In genomic region chr10:15715619-15716227, GRCh38 we compare ENCODE assay signal across 9 cellular contexts. TPM values are rescaled to one million over a fixed set of nuclear protein-coding genes. Genes with fewer than 3 reads are reported as not detected.
DNase-seq lines count a peak whose midpoint lies in the region; ATAC-seq and TF ChIP-seq lines count a peak whose summit lies in the region.
"Had no signal": no experiment of that assay in that cellular context is flagged by ENCODE, and none has a peak within 500 bp of the region (broad histone marks: within the 10 kb centered on the region; RNA-seq: fewer than 3 reads in every experiment).

No MANE protein-coding gene starts in this region.

- H2AFZ ChIP-seq in PC-9 (no peak overlapping the region), fibroblast of lung (ENCODE audit: low read length) (no peak overlapping the region)

- ATAC-seq in psoas muscle (peak in 1 of 4 donors; percentile 46), omental fat pad (ENCODE audit: low FRiP score) (no peak), GM18520 (IDR thresholded peaks at IDR 0.05; ENCODE audit: unreplicated experiment) (no peak)
- ATAC-seq in stimulated activated naive CD8-positive, alpha-beta T cell treated with anti-CD3 and anti-CD28 coated beads, Interleukin-15, amount 100 ng/mL, for 72 hours = no peak

- no peaks in the 10 kb centered on the region for H3K9me2 ChIP-seq in PC-9 (ENCODE audit: insufficient read depth)

- no peaks in the 10 kb centered on the region for H3K9me3 Mint-ChIP-seq in stimulated activated naive CD8-positive, alpha-beta T cell treated with anti-CD3 and anti-CD28 coated beads, Interleukin-15, amount 100 ng/mL, for 72 hours
- H3K9me3 Mint-ChIP-seq: activated B cell treated with CpG ODN at 0.5 μM for 24 hours had no signal

- no peaks in the 10 kb centered on the region for H3K79me2 ChIP-seq in PC-9 (ENCODE audit: low read depth)
- no peaks in the 10 kb centered on the region for H3K79me2 ChIP-seq in fibroblast of lung (ENCODE audit: control insufficient read depth, insufficient read depth, low read length)

- H3K9me3 ChIP-seq in PC-9 (ENCODE audit: insufficient read depth, low read depth) (no peaks in the 10 kb centered on the region), fibroblast of lung (ENCODE audit: control insufficient read depth, insufficient read depth, low read depth, low read length) (no peaks in the 10 kb centered on the region), psoas muscle (no peaks in the 10 kb centered on the region)

- POLR2A ChIA-PET in PC-9 (lab: Charles Lee; ENCODE audit: unreplicated experiment) = no interaction called here

- no peaks in the 10 kb centered on the region for H3F3A ChIP-seq in PC-9 (ENCODE audit: insufficient read depth, low read depth)

- CTCF ChIA-PET in PC-9 (lab: Charles Lee) = no interaction called here

- H3K27ac Mint-ChIP-seq in stimulated activated naive CD8-positive, alpha-beta T cell treated with anti-CD3 and anti-CD28 coated beads, Interleukin-15, amount 100 ng/mL, for 72 hours = no peak overlapping the region
- H3K27ac Mint-ChIP-seq: activated B cell treated with CpG ODN at 0.5 μM for 24 hours had no signal

- peaks cover 6% of the 10 kb centered on the region for H3K4me1 Mint-ChIP-seq in stimulated activated naive CD8-positive, alpha-beta T cell treated with anti-CD3 and anti-CD28 coated beads, Interleukin-15, amount 100 ng/mL, for 72 hours
- H3K4me1 Mint-ChIP-seq: activated B cell treated with CpG ODN at 0.5 μM for 24 hours had no signal

- H3K36me3 ChIP-seq in PC-9 (ENCODE audit: low read depth) (no peaks in the 10 kb centered on the region), fibroblast of lung (ENCODE audit: control insufficient read depth, insufficient read depth, low read length) (no peaks in the 10 kb centered on the region), psoas muscle (ENCODE audit: insufficient read depth in 1 of 2, low read depth in 1 of 2) (no peaks in the 10 kb centered on the region)

- 0 out of 2 replicates have a peak, but pooled peaks have one; percentile 21 for TF ChIP-seq CTCF in PC-9 (conservative IDR thresholded peaks at IDR 0.05)
- TF ChIP-seq CTCF in fibroblast of lung (conservative IDR thresholded peaks at IDR 0.05 in 1 of 2, IDR thresholded peaks at IDR 0.05 in 1 of 2; ENCODE audit: low read depth in 1 of 2, low read length in 2 of 2) = peak; percentile 72 to 81
- TF ChIP-seq CTCF in psoas muscle (IDR thresholded peaks at IDR 0.05) = peak; percentile 35
- TF ChIP-seq CTCF in omental fat pad (IDR thresholded peaks at IDR 0.05) = no peak

- no TSS peak for BruUV-seq in PC-9 (replicated peaks; lab: Mats Ljungman, UMichigan)

- H3K9ac ChIP-seq in fibroblast of lung (ENCODE audit: insufficient read depth, low read length) = no peak overlapping the region

- H3K4me3 ChIP-seq in PC-9 (no peak overlapping the region), fibroblast of lung (replicated peaks in 1 of 4; ENCODE audit: control extremely low read depth in 1 of 4, insufficient read depth in 1 of 4, low read depth in 3 of 4, low read length in 4 of 4) (no peak overlapping the region), psoas muscle (no peak overlapping the region)

- H3K4me2 ChIP-seq in PC-9 = no peak overlapping the region
- no peak overlapping the region for H3K4me2 ChIP-seq in fibroblast of lung (ENCODE audit: extremely low read depth, insufficient read depth, low read length)

- H4K20me1 ChIP-seq in PC-9 (ENCODE audit: insufficient read depth) (no peaks in the 10 kb centered on the region), fibroblast of lung (ENCODE audit: control insufficient read depth, extremely low read depth, insufficient read depth, low read length) (no peaks in the 10 kb centered on the region)

- H3K27ac ChIP-seq in PC-9 (no peak overlapping the region), fibroblast of lung (ENCODE audit: insufficient read depth, low read length) (no peak overlapping the region), psoas muscle (no peak overlapping the region)

- H3K4me3 Mint-ChIP-seq in stimulated activated naive CD8-positive, alpha-beta T cell treated with anti-CD3 and anti-CD28 coated beads, Interleukin-15, amount 100 ng/mL, for 72 hours = no peak overlapping the region
- H3K4me3 Mint-ChIP-seq: activated B cell treated with CpG ODN at 0.5 μM for 24 hours had no signal

- no peaks in the 10 kb centered on the region for H3K4me1 ChIP-seq in PC-9 (replicated peaks; ENCODE audit: insufficient read depth)
- no peaks in the 10 kb centered on the region for H3K4me1 ChIP-seq in fibroblast of lung (ENCODE audit: control insufficient read depth, extremely low read depth, insufficient read depth, low read length)
- no peaks in the 10 kb centered on the region for H3K4me1 ChIP-seq in psoas muscle

- intact Hi-C loops in PC-9 (cut with micrococcal nuclease; ENCODE audit: unreplicated experiment) = no loop called here
- intact Hi-C loops in psoas muscle (cut with DNase I) = loop anchor here in 1 of 2 donors (10.0 kb wide), 1 partner anchor 131 kb away; no protein-coding TSS in a partner anchor

- 50 to 65% (median 51%) methylated on average over 5 of the region's 5 CpGs for WGBS in psoas muscle, 3 donors

- H3K27me3 Mint-ChIP-seq in stimulated activated naive CD8-positive, alpha-beta T cell treated with anti-CD3 and anti-CD28 coated beads, Interleukin-15, amount 100 ng/mL, for 72 hours = peaks cover 56% of the 10 kb centered on the region

- peak; percentile 48 for DNase-seq in GM03348 (ENCODE audit: low spot score)
- no peak for DNase-seq in PC-9
- DNase-seq in fibroblast of lung (ENCODE audit: low read depth in 2 of 2) = peak in 1 of 2 donors; percentile 40
- DNase-seq in psoas muscle = no peak
- DNase-seq in stimulated activated naive CD8-positive, alpha-beta T cell treated with anti-CD3 and anti-CD28 coated beads, Interleukin-15, amount 100 ng/mL, for 72 hours = no peak
- no peak for DNase-seq in GM19238 (ENCODE audit: insufficient read length, low spot score)
- no peak for DNase-seq in omental fat pad (ENCODE audit: low spot score)
- DNase-seq: activated B cell treated with CpG ODN at 0.5 μM for 24 hours had no signal

- H3K27me3 ChIP-seq in PC-9 (ENCODE audit: insufficient read depth, low read depth) = peaks cover 17% of the 10 kb centered on the region
- peaks cover 8% of the 10 kb centered on the region for H3K27me3 ChIP-seq in fibroblast of lung (ENCODE audit: control insufficient read depth, insufficient read depth, low read length)
- peaks cover 0 to 28% (median 0%) of the 10 kb centered on the region in 3 donors for H3K27me3 ChIP-seq in psoas muscle (ENCODE audit: insufficient read depth in 3 of 3, low read length in 2 of 3)

RNA-seq across cellular contexts. Expression of gene ITGA8, which starts 4.0 kb away (rescaled TPM):
- not detected in 2 replicates for total RNA-seq in PC-9 (2021)
- total RNA-seq in fibroblast of lung = 0.99 and 1.3 TPM in 2 replicates
- 0.62 and 0.66 TPM in 2 replicates for polyA plus RNA-seq in fibroblast of lung
- polyA plus RNA-seq in fibroblast of lung (2012) = 0.37 and 0.38 TPM in 2 replicates
- 0.15 TPM in 1 of 2 replicates, not detected in the other for polyA minus RNA-seq in fibroblast of lung (ENCODE audit: low replicate concordance)
- total RNA-seq in psoas muscle = 1 to 10 TPM in 3 of 4 donors, under 1 TPM in 1; 0.47 to 2.0 (median 1.4) TPM
- polyA plus RNA-seq in psoas muscle = 1 to 10 TPM; 1.0 to 5.0 (median 1.3) TPM
- total RNA-seq in omental fat pad = 10 to 100 TPM in 1 of 4 donors, 1 to 10 TPM in 3; 1.1 to 13.9 (median 2.2) TPM
- total RNA-seq: activated B cell treated with CpG ODN at 0.5 μM for 24 hours had no signal

Comparison
In these comparisons a context has a peak if more than half of its experiments do, and no peak if none do; other contexts are left out.
1. CTCF ChIP-seq: peak in PC-9 (single experiment), fibroblast of lung (2 of 2) and psoas muscle (single experiment); none in omental fat pad (0 of 3).